Comparison of ENCODE assay signal across 16 cellular contexts in genomic region chrX:39477031-39477430, GRCh38.
DNase-seq lines count a peak whose midpoint lies in the region; ATAC-seq and TF ChIP-seq lines count a peak whose summit lies in the region.
"Had no signal": no experiment of that assay in that cellular context is flagged by ENCODE, and none has a peak within 500 bp of the region (broad histone marks: within the 10 kb centered on the region; RNA-seq: fewer than 3 reads in every experiment).

No MANE protein-coding gene starts in this region.

- no peaks in the 10 kb centered on the region for H3K36me3 ChIP-seq in left ventricle myocardium inferior
- H3K36me3 ChIP-seq in endodermal cell (ENCODE audit: control insufficient read depth, insufficient read depth, low read length) = no peaks in the 10 kb centered on the region
- H3K36me3 ChIP-seq: MG63 had no signal

- intact Hi-C loops in left ventricle myocardium inferior (cut with micrococcal nuclease) = no loop called here
- intact Hi-C loops in Right ventricle myocardium inferior (cut with DNase I) = loop anchor here (5.0 kb wide), 1 partner anchor 40 kb away; no protein-coding TSS in a partner anchor

- H3K36me3 Mint-ChIP-seq in endodermal cell (ENCODE audit: low read depth) (no peaks in the 10 kb centered on the region), nephron (ENCODE audit: low read depth) (no peaks in the 10 kb centered on the region)

- H3K27ac ChIP-seq in left ventricle myocardium inferior (replicated peaks) (peak overlapping the region; percentile 68), endodermal cell (ENCODE audit: low read depth, low read length) (no peak overlapping the region)
- H3K27ac ChIP-seq: A549, C4-2B had no signal

- TF ChIP-seq CTCF in left ventricle myocardium inferior (IDR thresholded peaks at IDR 0.05; ENCODE audit: borderline replicate concordance) (no peak), endodermal cell (conservative IDR thresholded peaks at IDR 0.05) (no peak), nephron (IDR thresholded peaks at IDR 0.05; ENCODE audit: unreplicated experiment in 3 of 3) (no peak)

- no peak for DNase-seq in left ventricle myocardium inferior
- DNase-seq in Right ventricle myocardium inferior (ENCODE audit: missing footprints) = no peak
- DNase-seq in endodermal cell = no peak
- no peak for DNase-seq in activated naive CD4-positive, alpha-beta T cell treated with anti-CD3 and anti-CD28 coated beads, Interleukin-2, amount 50 U/mL, for 16 hours
- DNase-seq in NCI-H146 treated with DMSO at 0.1 percent for 48 hours (lab: John Stamatoyannopoulos, UW; ENCODE audit: unreplicated experiment) = no peak
- DNase-seq: DMS79 treated with DMSO at 0.1 percent for 48 hours, IMR-90, MG63, NCI-H446, NCI-H526 treated with DMSO at 0.1 percent for 48 hours had no signal

- H3K9me3 Mint-ChIP-seq in endodermal cell (peaks cover 33% of the 10 kb centered on the region), nephron (peaks cover 10% of the 10 kb centered on the region)
- H3K9me3 Mint-ChIP-seq: GM23338 had no signal

- no peaks in the 10 kb centered on the region for H3K9me3 ChIP-seq in left ventricle myocardium inferior (replicated peaks)
- no peaks in the 10 kb centered on the region for H3K9me3 ChIP-seq in endodermal cell (ENCODE audit: control insufficient read depth, low read length)
- H3K9me3 ChIP-seq: A549, MG63 had no signal

- no peak overlapping the region for H3K9ac ChIP-seq in endodermal cell (ENCODE audit: extremely low read depth, low read length, poor library complexity, severe bottlenecking)

- H3K4me3 ChIP-seq in left ventricle myocardium inferior = no peak overlapping the region
- H3K4me3 ChIP-seq in endodermal cell (ENCODE audit: low read length) = no peak overlapping the region
- H3K4me3 ChIP-seq: A549, GM23338, MG63 had no signal

- H3K4me3 Mint-ChIP-seq in endodermal cell (no peak overlapping the region), nephron (no peak overlapping the region)
- H3K4me3 Mint-ChIP-seq: GM23338 had no signal

- H3K4me1 Mint-ChIP-seq in endodermal cell (peaks cover 31% of the 10 kb centered on the region), nephron (peaks cover 62% of the 10 kb centered on the region)

- 60 to 93% methylated on average over 1 to 8 of the region's 8 CpGs for WGBS in endodermal cell (ENCODE audit: insufficient coverage in 1 of 2, insufficient read length in 1 of 2), 2 experiments

- H3K27me3 ChIP-seq in left ventricle myocardium inferior (ENCODE audit: low read depth) = no peaks in the 10 kb centered on the region
- H3K27me3 ChIP-seq in endodermal cell (ENCODE audit: control insufficient read depth, insufficient read depth, low read length, poor library complexity, severe bottlenecking) = no peaks in the 10 kb centered on the region
- H3K27me3 ChIP-seq: MG63 had no signal

- ATAC-seq in Right ventricle myocardium inferior (no peak), HG03520 (IDR thresholded peaks at IDR 0.05; ENCODE audit: unreplicated experiment) (no peak)
- ATAC-seq: Panc1 had no signal

- peak overlapping the region; percentile 80 for H3K27ac Mint-ChIP-seq in endodermal cell
- H3K27ac Mint-ChIP-seq in nephron = peak overlapping the region; percentile 58 to 91 (median 90)
- H3K27ac Mint-ChIP-seq: GM23338 had no signal

- H3K27me3 Mint-ChIP-seq in endodermal cell (ENCODE audit: insufficient read depth) (no peaks in the 10 kb centered on the region), nephron (ENCODE audit: low read depth) (no peaks in the 10 kb centered on the region)

- H3K4me1 ChIP-seq in left ventricle myocardium inferior = peaks cover 27% of the 10 kb centered on the region
- H3K4me1 ChIP-seq in endodermal cell (ENCODE audit: control insufficient read depth, insufficient read depth, low read length) = peaks cover 6% of the 10 kb centered on the region
- H3K4me1 ChIP-seq: A549 had no signal
